ENCODE assay signal across 8 cellular contexts in genomic region chr17:7293821-7294613, GRCh38. TPM values are rescaled to one million over a fixed set of nuclear protein-coding genes. Genes with fewer than 3 reads are reported as not detected.
DNase-seq lines count a peak whose midpoint lies in the region; ATAC-seq and TF ChIP-seq lines count a peak whose summit lies in the region.

No MANE protein-coding gene starts in this region.

- H2BK15ac ChIP-seq in IMR-90 (ENCODE audit: low read depth, low read length): no peak overlapping the region

- H3K79me1 ChIP-seq in IMR-90 (ENCODE audit: low read depth in 1 of 2, low read length in 2 of 2): no peaks in the 10 kb centered on the region

- no peak overlapping the region for H3K4ac ChIP-seq in IMR-90 (ENCODE audit: low read depth, low read length)

- H3K9me3 Mint-ChIP-seq in dendritic cell treated with granulocyte-macrophage colony-stimulating factor and Interleukin-4, amounts not matched to agents 40 ng/mL and 50 ng/mL, for 4 days: no peaks in the 10 kb centered on the region

- intact Hi-C loops in IMR-90 (cut with micrococcal nuclease): no loop called here
- intact Hi-C loops in dendritic cell treated with granulocyte-macrophage colony-stimulating factor and Interleukin-4, amounts not matched to agents 40 ng/mL and 50 ng/mL, for 4 days (cut with micrococcal nuclease): no loop called here

- dilution Hi-C loops in IMR-90 (cut with HindIII; ENCODE audit: low sequenced_read_pairs, unreplicated experiment): no loop called here

- H3K27ac ChIP-seq in BLaER1 treated with 17β-estradiol and CSF1 and Interleukin-3, amounts not matched to agents 10 nM and 100 nM: no peak overlapping the region
- no peak overlapping the region for H3K27ac ChIP-seq in IMR-90 (ENCODE audit: insufficient read depth, low read length)

- no peak overlapping the region for H2AK9ac ChIP-seq in IMR-90 (replicated peaks; ENCODE audit: low read depth, low read length, poor library complexity)

- H3K4me1 ChIP-seq in BLaER1 treated with 17β-estradiol and CSF1 and Interleukin-3, amounts not matched to agents 10 nM and 100 nM: peaks cover 15 to 41% (median 37%) of the 10 kb centered on the region in 10 experiments
- H3K4me1 ChIP-seq in IMR-90 (ENCODE audit: control insufficient read depth, insufficient read depth, low read length): peaks cover 3% of the 10 kb centered on the region

- H3K4me3 ChIP-seq in BLaER1 treated with 17β-estradiol and CSF1 and Interleukin-3, amounts not matched to agents 10 nM and 100 nM: no peak overlapping the region; a peak in 1 of 20 replicates
- no peak overlapping the region for H3K4me3 ChIP-seq in IMR-90 (ENCODE audit: insufficient read depth, low read depth, low read length)

- H3K27ac Mint-ChIP-seq in dendritic cell treated with granulocyte-macrophage colony-stimulating factor and Interleukin-4, amounts not matched to agents 40 ng/mL and 50 ng/mL, for 4 days: no peak overlapping the region

- H3K18ac ChIP-seq in IMR-90 (ENCODE audit: low read depth, low read length): no peak overlapping the region

- H2BK120ac ChIP-seq in IMR-90 (ENCODE audit: low read depth, low read length): no peak overlapping the region

- H4K5ac ChIP-seq in IMR-90 (ENCODE audit: low read depth, low read length): no peak overlapping the region

- H3K4me3 Mint-ChIP-seq in dendritic cell treated with granulocyte-macrophage colony-stimulating factor and Interleukin-4, amounts not matched to agents 40 ng/mL and 50 ng/mL, for 4 days: peak overlapping the region; percentile 6

- no peak for DNase-seq in IMR-90
- DNase-seq in myocyte (ENCODE audit: low read depth): peak; percentile 31
- no peak for DNase-seq in NCI-H187 treated with DMSO at 0.1 percent for 48 hours (lab: John Stamatoyannopoulos, UW)
- no peak for DNase-seq in NCI-H1048 (lab: John Stamatoyannopoulos, UW)
- DNase-seq in NCI-H1694 (lab: John Stamatoyannopoulos, UW): no peak

- H2BK20ac ChIP-seq in IMR-90 (ENCODE audit: low read depth, low read length): no peak overlapping the region

- no peaks in the 10 kb centered on the region for H3K36me3 Mint-ChIP-seq in dendritic cell treated with granulocyte-macrophage colony-stimulating factor and Interleukin-4, amounts not matched to agents 40 ng/mL and 50 ng/mL, for 4 days (ENCODE audit: low read depth)

- no peak for TF ChIP-seq RAD21 in IMR-90 (IDR thresholded peaks at IDR 0.05; ENCODE audit: low read length)

- H2AK5ac ChIP-seq in IMR-90 (ENCODE audit: low read depth, low read length): no peak overlapping the region

- H3K4me2 ChIP-seq in BLaER1 treated with 17β-estradiol and CSF1 and Interleukin-3, amounts not matched to agents 10 nM and 100 nM: peak overlapping the region in 9 of 11 experiments; percentile 76 to 90 (median 82); a peak in 14 of 22 replicates
- H3K4me2 ChIP-seq in IMR-90 (ENCODE audit: low read depth, low read length): no peak overlapping the region

- H4K8ac ChIP-seq in IMR-90 (ENCODE audit: low read depth in 2 of 2, low read length in 2 of 2): no peak overlapping the region

- peaks cover 0 to 16% (median 0%) of the 10 kb centered on the region in 11 experiments; a peak in 3 of 22 replicates for H4K20me1 ChIP-seq in BLaER1 treated with 17β-estradiol and CSF1 and Interleukin-3, amounts not matched to agents 10 nM and 100 nM
- H4K20me1 ChIP-seq in IMR-90 (ENCODE audit: insufficient read depth, low read length): 0 out of 2 replicates have a peak, but pooled peaks cover 3% of the 10 kb centered on the region

- H3K14ac ChIP-seq in IMR-90 (replicated peaks; ENCODE audit: low read depth, low read length): no peak overlapping the region

- H3K9me3 ChIP-seq in BLaER1 treated with 17β-estradiol and CSF1 and Interleukin-3, amounts not matched to agents 10 nM and 100 nM (replicated peaks in 1 of 11): no peaks in the 10 kb centered on the region
- H3K9me3 ChIP-seq in IMR-90 (ENCODE audit: control insufficient read depth, insufficient read depth, low read length): no peaks in the 10 kb centered on the region; the same call in 1 of the 2 replicates

- peaks cover 30% of the 10 kb centered on the region for H3K4me1 Mint-ChIP-seq in dendritic cell treated with granulocyte-macrophage colony-stimulating factor and Interleukin-4, amounts not matched to agents 40 ng/mL and 50 ng/mL, for 4 days (ENCODE audit: low read depth)

- no peak overlapping the region for H3K9ac ChIP-seq in BLaER1 treated with 17β-estradiol and CSF1 and Interleukin-3, amounts not matched to agents 10 nM and 100 nM
- H3K9ac ChIP-seq in IMR-90 (ENCODE audit: low read depth, low read length): no peak overlapping the region

- no peak for TF ChIP-seq POLR2A in IMR-90 (IDR thresholded peaks at IDR 0.05; ENCODE audit: low read depth, low read length)

- BruUV-seq in IMR-90 (replicated peaks; lab: Mats Ljungman, UMichigan): no TSS peak

- ATAC-seq in IMR-90 (ENCODE audit: low read depth): no peak
- ATAC-seq in HG03342 (IDR thresholded peaks at IDR 0.05; ENCODE audit: unreplicated experiment): no peak

- peak overlapping the region; percentile 63 for H2AFZ ChIP-seq in IMR-90 (replicated peaks; ENCODE audit: low read length, poor library complexity)

- no peaks in the 10 kb centered on the region for H3K36me3 ChIP-seq in BLaER1 treated with 17β-estradiol and CSF1 and Interleukin-3, amounts not matched to agents 10 nM and 100 nM
- H3K36me3 ChIP-seq in IMR-90 (ENCODE audit: control insufficient read depth, insufficient read depth, low read length): no peaks in the 10 kb centered on the region

- TF ChIP-seq CTCF in IMR-90 (conservative IDR thresholded peaks at IDR 0.05; ENCODE audit: low read depth, low read length): no peak

- no peak overlapping the region for H4K91ac ChIP-seq in IMR-90 (ENCODE audit: insufficient read depth, low read depth, low read length)

- POLR2A ChIA-PET in IMR-90 (lab: Charles Lee; ENCODE audit: unreplicated experiment): no interaction called here

- in situ Hi-C loops in IMR-90 (cut with MboI; ENCODE audit: low sequenced_read_pairs): no loop called here

- H3K27me3 Mint-ChIP-seq in dendritic cell treated with granulocyte-macrophage colony-stimulating factor and Interleukin-4, amounts not matched to agents 40 ng/mL and 50 ng/mL, for 4 days: peaks cover 84% of the 10 kb centered on the region

- H3K23ac ChIP-seq in IMR-90 (ENCODE audit: low read depth, low read length): no peak overlapping the region

- WGBS in IMR-90 (ENCODE audit: extremely low coverage in 2 of 2, insufficient read length in 1 of 2), 2 experiments: 8% methylated on average over 20 of the region's 75 CpGs; no CpG with 5 or more reads in 1 of the 2 experiments

- no peak overlapping the region for H2BK5ac ChIP-seq in IMR-90 (ENCODE audit: low read depth, low read length, poor library complexity, severe bottlenecking)

- no peak overlapping the region for H3K56ac ChIP-seq in IMR-90 (ENCODE audit: extremely low read depth, insufficient read depth, low read length)

- CTCF ChIA-PET in IMR-90 (lab: Yijun Ruan, JAX): no interaction called here

- H3K9me1 ChIP-seq in IMR-90 (ENCODE audit: insufficient read depth, low read length): no peaks in the 10 kb centered on the region; the same call in 1 of the 2 replicates

- peaks cover 51 to 75% (median 63%) of the 10 kb centered on the region in 11 experiments for H3K27me3 ChIP-seq in BLaER1 treated with 17β-estradiol and CSF1 and Interleukin-3, amounts not matched to agents 10 nM and 100 nM
- H3K27me3 ChIP-seq in IMR-90 (ENCODE audit: control insufficient read depth, insufficient read depth, low read length): peaks cover 57% of the 10 kb centered on the region

TF ChIP-seq in IMR-90, 13 proteins besides CTCF, POLR2A, EP300 and RAD21 (continues in another document):
- no peak for TF ChIP-seq NFE2L2 (IDR thresholded peaks at IDR 0.05; ENCODE audit: low read depth, low read length)
- no peak for TF ChIP-seq RFX5 (IDR thresholded peaks at IDR 0.05; ENCODE audit: low read depth, low read length)
- no peak for TF ChIP-seq BHLHE40 (IDR thresholded peaks at IDR 0.05; ENCODE audit: low read depth, low read length)
- no peak for TF ChIP-seq MAZ (IDR thresholded peaks at IDR 0.05; ENCODE audit: borderline replicate concordance, low read depth, low read length)
- no peak for TF ChIP-seq SMC3 (IDR thresholded peaks at IDR 0.05; ENCODE audit: low read depth, low read length)

RNA-seq across cellular contexts. Expression of gene YBX2, which starts 0.4 kb away (rescaled TPM):
- total RNA-seq in IMR-90 (2012; rRNA removed) (not detected in 2 replicates), myocyte (4.1 and 9.6 TPM in 2 replicates)
- polyA plus RNA-seq in IMR-90 (2012; rRNA removed): 0.17 TPM in 1 of 2 replicates, not detected in the other
- polyA plus RNA-seq in IMR-90 (2012; cell fraction: cytosol; rRNA removed): 0.14 TPM in 1 of 2 replicates, not detected in the other
- polyA plus RNA-seq in IMR-90 (2012; cell fraction: nucleus; rRNA removed; ENCODE audit: low replicate concordance): 0.27 and 0.54 TPM in 2 replicates
- polyA plus RNA-seq in myocyte (2012): 0.37 TPM

RNA-seq across cellular contexts. Expression of gene SLC2A4, which starts 12.5 kb away (rescaled TPM):
- under 0.01 TPM in 1 of 2 replicates, not detected in the other for total RNA-seq in IMR-90 (2012; rRNA removed)
- 0.07 TPM in 2 replicates for polyA plus RNA-seq in IMR-90 (2012; rRNA removed)
- polyA plus RNA-seq in IMR-90 (2012; cell fraction: cytosol; rRNA removed): 0.03 and 0.15 TPM in 2 replicates
- 0.32 and 0.36 TPM in 2 replicates for polyA plus RNA-seq in IMR-90 (2012; cell fraction: nucleus; rRNA removed; ENCODE audit: low replicate concordance)
- 20.0 and 28.3 TPM in 2 replicates for total RNA-seq in myocyte
- polyA plus RNA-seq in myocyte (2012): 0.82 TPM

RNA-seq across cellular contexts. Expression of gene EIF5A, which starts 13.4 kb away (rescaled TPM):
- total RNA-seq in IMR-90 (2012; rRNA removed) (718 and 883 TPM in 2 replicates), myocyte (510 and 518 TPM in 2 replicates)
- 660 and 782 TPM in 2 replicates for polyA plus RNA-seq in IMR-90 (2012; rRNA removed)
- polyA plus RNA-seq in IMR-90 (2012; cell fraction: cytosol; rRNA removed): 980 and 1,099 TPM in 2 replicates
- 459 and 607 TPM in 2 replicates for polyA plus RNA-seq in IMR-90 (2012; cell fraction: nucleus; rRNA removed; ENCODE audit: low replicate concordance)
- polyA plus RNA-seq in myocyte (2012): 606 TPM

RNA-seq across cellular contexts. Expression of gene GPS2, which starts 21.1 kb away (rescaled TPM):
- total RNA-seq in IMR-90 (2012; rRNA removed) (36.2 and 37.5 TPM in 2 replicates), myocyte (92.2 and 95.8 TPM in 2 replicates)
- polyA plus RNA-seq in IMR-90 (2012; rRNA removed): 47.5 and 50.9 TPM in 2 replicates
- polyA plus RNA-seq in IMR-90 (2012; cell fraction: cytosol; rRNA removed): 40.8 and 58.5 TPM in 2 replicates
- 122 and 144 TPM in 2 replicates for polyA plus RNA-seq in IMR-90 (2012; cell fraction: nucleus; rRNA removed; ENCODE audit: low replicate concordance)
- polyA plus RNA-seq in myocyte (2012): 73.7 TPM

RNA-seq across cellular contexts. Expression of gene CLDN7, which starts 31.7 kb away (rescaled TPM):
- total RNA-seq in IMR-90 (2012; rRNA removed): 0.56 and 1.4 TPM in 2 replicates
- polyA plus RNA-seq in IMR-90 (2012; rRNA removed): 1.4 and 2.8 TPM in 2 replicates
- 2.8 and 3.1 TPM in 2 replicates for polyA plus RNA-seq in IMR-90 (2012; cell fraction: cytosol; rRNA removed)
- 11.8 and 14.7 TPM in 2 replicates for polyA plus RNA-seq in IMR-90 (2012; cell fraction: nucleus; rRNA removed; ENCODE audit: low replicate concordance)
- total RNA-seq in myocyte: not detected in 2 replicates
- polyA plus RNA-seq in myocyte (2012): not detected

Comparison
In these comparisons a context has a peak if more than half of its experiments do, and no peak if none do; other contexts are left out.
1. RNA of gene SLC2A4, which starts 12.5 kb away (total RNA-seq): 20.0 to 28.3 TPM in myocyte; under 0.01 TPM in IMR-90; every median in the first group is over 10 times any median in the second.